Comparison of ENCODE assay signal across 18 cellular contexts in the genomic region with DNA sequence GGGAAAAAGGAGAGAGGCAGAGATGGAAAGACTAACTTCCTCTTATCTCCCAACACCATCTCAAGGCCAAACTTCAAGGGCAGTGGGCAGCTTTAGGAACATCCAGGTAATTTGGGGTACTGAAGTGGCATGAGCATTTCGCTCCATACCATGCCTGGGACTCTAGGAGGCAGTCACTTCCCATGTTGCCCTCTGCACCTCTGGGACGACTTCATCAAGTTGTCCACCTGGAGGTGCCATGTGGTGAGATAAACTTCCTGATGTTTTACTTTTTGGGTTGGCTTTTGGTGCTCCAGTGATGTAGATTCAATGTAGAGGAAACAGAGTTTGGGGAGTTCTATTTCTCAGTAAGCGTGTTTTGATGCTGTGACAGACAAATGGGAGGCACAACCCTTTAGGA. TPM values are rescaled to one million over a fixed set of nuclear protein-coding genes. Genes with fewer than 3 reads are reported as not detected.
DNase-seq lines count a peak whose midpoint lies in the region; ATAC-seq and TF ChIP-seq lines count a peak whose summit lies in the region.
"Had no signal": no experiment of that assay in that cellular context is flagged by ENCODE, and none has a peak within 500 bp of the region (broad histone marks: within the 10 kb centered on the region; RNA-seq: fewer than 3 reads in every experiment).

No MANE protein-coding gene starts in this region.

- peaks cover 2% of the 10 kb centered on the region for H3K4me1 Mint-ChIP-seq in activated CD4-positive, alpha-beta T cell treated with anti-CD3 and anti-CD28 coated beads, Interleukin-2, amount 10 ng/mL, durations not matched to agents 24 days and 14 days

- H3K4me3 Mint-ChIP-seq in activated CD4-positive, alpha-beta T cell treated with anti-CD3 and anti-CD28 coated beads, Interleukin-2, amount 10 ng/mL, durations not matched to agents 24 days and 14 days, result no peak overlapping the region
- H3K4me3 Mint-ChIP-seq: activated T-cell treated with anti-CD3 and anti-CD28 coated beads, Interleukin-2, amount 50 U/mL, for 24 hours; naive B cell had no signal

- H4K20me1 ChIP-seq in PC-3 (ENCODE audit: low read length), result no peaks in the 10 kb centered on the region
- H4K20me1 ChIP-seq: BLaER1 had no signal

- no peak overlapping the region for H3K4me2 ChIP-seq in PC-3 (ENCODE audit: low read length)
- H3K4me2 ChIP-seq: BLaER1 had no signal

- H3K9ac ChIP-seq in PC-3 (ENCODE audit: low read length), result no peak overlapping the region
- H3K9ac ChIP-seq: BLaER1 had no signal

- in situ Hi-C loops in ACHN (cut with HindIII; ENCODE audit: low pct_ligation_motif_present, low pct_unique_long_range_greater_than_20kb, low sequenced_read_pairs), result loop anchor here (25.0 kb wide), 1 partner anchor 717 kb away; no protein-coding TSS in a partner anchor

- H3K27me3 Mint-ChIP-seq in activated CD4-positive, alpha-beta T cell treated with anti-CD3 and anti-CD28 coated beads, Interleukin-2, amount 10 ng/mL, durations not matched to agents 24 days and 14 days, result peaks cover 9% of the 10 kb centered on the region

- H2AFZ ChIP-seq in PC-3 (ENCODE audit: low read length), result no peak overlapping the region

- TF ChIP-seq CTCF in GM12865 (IDR thresholded peaks at IDR 0.05; ENCODE audit: insufficient read depth, low read depth, low read length, missing control alignments) (no peak), PC-3 (conservative IDR thresholded peaks at IDR 0.05; ENCODE audit: low read depth, low read length) (peak; percentile 58)

- H3F3A ChIP-seq in PC-3 (ENCODE audit: low read length, unreplicated experiment), result no peaks in the 10 kb centered on the region

- BruUV-seq in PC-3 (replicated peaks; lab: Mats Ljungman, UMichigan), result no TSS peak

- H3K36me3 Mint-ChIP-seq in activated CD4-positive, alpha-beta T cell treated with anti-CD3 and anti-CD28 coated beads, Interleukin-2, amount 10 ng/mL, durations not matched to agents 24 days and 14 days (ENCODE audit: low read depth), result no peaks in the 10 kb centered on the region
- H3K36me3 Mint-ChIP-seq: naive B cell had no signal

- H3K9me3 Mint-ChIP-seq in activated CD4-positive, alpha-beta T cell treated with anti-CD3 and anti-CD28 coated beads, Interleukin-2, amount 10 ng/mL, durations not matched to agents 24 days and 14 days, result no peaks in the 10 kb centered on the region
- H3K9me3 Mint-ChIP-seq: activated T-cell treated with anti-CD3 and anti-CD28 coated beads, Interleukin-2, amount 50 U/mL, for 24 hours; naive B cell had no signal

- no peaks in the 10 kb centered on the region for H3K36me3 ChIP-seq in PC-3 (ENCODE audit: low read depth, low read length)
- H3K36me3 ChIP-seq: adrenal gland, BLaER1, sigmoid colon had no signal

- intact Hi-C loops in PC-3 (cut with micrococcal nuclease), result no loop called here
- intact Hi-C loops in activated CD4-positive, alpha-beta T cell treated with anti-CD3 and anti-CD28 coated beads, Interleukin-2, amount 10 ng/mL, durations not matched to agents 24 days and 14 days (cut with micrococcal nuclease), result no loop called here

- H3K9me3 ChIP-seq in PC-3 (ENCODE audit: low read length), result no peaks in the 10 kb centered on the region
- H3K9me3 ChIP-seq: adrenal gland, BLaER1, sigmoid colon had no signal

- POLR2A ChIA-PET in PC-3 (lab: Charles Lee; ENCODE audit: unreplicated experiment), result no interaction called here

- H3K27ac Mint-ChIP-seq in activated CD4-positive, alpha-beta T cell treated with anti-CD3 and anti-CD28 coated beads, Interleukin-2, amount 10 ng/mL, durations not matched to agents 24 days and 14 days, result no peak overlapping the region
- H3K27ac Mint-ChIP-seq: activated T-cell treated with anti-CD3 and anti-CD28 coated beads, Interleukin-2, amount 50 U/mL, for 24 hours; naive B cell had no signal

- H3K79me2 ChIP-seq in PC-3 (ENCODE audit: low read length), result no peaks in the 10 kb centered on the region

- no peaks in the 10 kb centered on the region for H3K4me1 ChIP-seq in PC-3 (ENCODE audit: insufficient read depth, low read length)
- H3K4me1 ChIP-seq: adrenal gland, sigmoid colon had no signal

- H3K27ac ChIP-seq in PC-3 (ENCODE audit: low read length), result no peak overlapping the region
- H3K27ac ChIP-seq: adrenal gland, BLaER1, sigmoid colon had no signal

- H3K4me3 ChIP-seq in GM12865 (ENCODE audit: low read depth, low read length) (no peak overlapping the region), PC-3 (ENCODE audit: low read length) (no peak overlapping the region)
- H3K4me3 ChIP-seq: adrenal gland, BLaER1, sigmoid colon had no signal

- H3K9me2 ChIP-seq in PC-3 (replicated peaks; ENCODE audit: low read length), result no peaks in the 10 kb centered on the region

- DNase-seq in ACHN, result peak; percentile 50
- DNase-seq in GM12865 (ENCODE audit: low read depth), result peak; percentile 8
- DNase-seq in PC-3, result peak; percentile 35
- peak; percentile 61 for DNase-seq in iPS-NIHi7 (ENCODE audit: extremely low spot score)
- DNase-seq in SKM-1 (lab: John Stamatoyannopoulos, UW; ENCODE audit: unreplicated experiment), result no peak
- DNase-seq in activated CD4-positive, alpha-beta T cell treated with anti-CD3 and anti-CD28 coated beads, Interleukin-2, amount 10 ng/mL, durations not matched to agents 24 days and 14 days, result no peak
- DNase-seq: activated CD4-positive, CD25-positive, alpha-beta regulatory T cell; activated T-cell treated with anti-CD3 and anti-CD28 coated beads, Interleukin-2, amount 50 U/mL, for 24 hours; adrenal gland; naive B cell; NCI-H446; SHP77 treated with DMSO at 0.1 percent for 48 hours; sigmoid colon had no signal

- H3K27me3 ChIP-seq in PC-3 (ENCODE audit: low read length), result no peaks in the 10 kb centered on the region
- H3K27me3 ChIP-seq: adrenal gland, BLaER1, sigmoid colon had no signal

- ATAC-seq in PC-3 (no peak), HG03521 (IDR thresholded peaks at IDR 0.05; ENCODE audit: unreplicated experiment) (no peak), GM18519 (IDR thresholded peaks at IDR 0.05; ENCODE audit: low FRiP score, unreplicated experiment) (no peak)

- CTCF ChIA-PET in PC-3 (lab: Charles Lee), result no interaction called here

RNA-seq across cellular contexts. Expression of gene UPP2, which starts 56.3 kb away (rescaled TPM):
- total RNA-seq in PC-3 (2014; rRNA removed), result not detected in 2 replicates
- total RNA-seq in activated CD4-positive, alpha-beta T cell treated with anti-CD3 and anti-CD28 coated beads, Interleukin-2, amount 10 ng/mL, durations not matched to agents 24 days and 14 days, result not detected in 2 replicates
- total RNA-seq: dermis microvascular lymphatic vessel endothelial cell, LHCN-M2, sigmoid colon had no signal

Comparison
In these comparisons a context has a peak if more than half of its experiments do, and no peak if none do; other contexts are left out.
1. DNase-seq: peak in ACHN (single experiment), GM12865 (single experiment), PC-3 (single experiment) and iPS-NIHi7 (single experiment); none in SKM-1 (single experiment) and activated CD4-positive, alpha-beta T cell treated with anti-CD3 and anti-CD28 coated beads, Interleukin-2, amount 10 ng/mL, durations not matched to agents 24 days and 14 days (single experiment).